7 cellular contexts compared by ENCODE assay signal in the genomic region with DNA sequence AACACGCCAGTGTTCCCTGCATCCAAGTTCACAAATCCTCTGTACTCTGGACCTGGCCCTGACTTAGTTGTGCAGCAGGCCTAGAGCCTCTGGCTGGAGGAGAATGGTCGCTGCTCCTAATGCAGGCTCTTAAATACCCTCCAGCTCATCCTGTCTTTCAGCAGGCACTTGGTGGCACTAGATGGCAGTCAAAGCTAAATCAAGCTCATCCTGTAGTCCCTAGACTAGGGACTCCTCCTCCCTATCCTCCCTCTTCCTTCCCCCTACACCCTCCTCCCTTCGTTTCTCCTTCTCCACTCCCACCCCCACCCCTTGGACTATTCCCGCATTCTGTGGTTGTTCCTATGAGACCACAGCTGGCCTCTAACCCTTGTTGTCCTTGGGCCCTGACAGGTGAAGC. TPM values are rescaled to one million over a fixed set of nuclear protein-coding genes. Genes with fewer than 3 reads are reported as not detected.
DNase-seq lines count a peak whose midpoint lies in the region; ATAC-seq and TF ChIP-seq lines count a peak whose summit lies in the region.

No MANE protein-coding gene starts in this region.

- H3K9me3 Mint-ChIP-seq in GM23338 (no peaks in the 10 kb centered on the region), progenitor cell of endocrine pancreas (ENCODE audit: low read depth) (no peaks in the 10 kb centered on the region)

- H3K4me3 Mint-ChIP-seq in GM23338 (no peak overlapping the region), progenitor cell of endocrine pancreas (ENCODE audit: low read depth) (no peak overlapping the region)

- no peaks in the 10 kb centered on the region for H3K9me2 ChIP-seq in GM23338 (ENCODE audit: insufficient read depth)

- H3K27ac Mint-ChIP-seq in GM23338, result no peak overlapping the region
- no peak overlapping the region for H3K27ac Mint-ChIP-seq in progenitor cell of endocrine pancreas

- peak; percentile 71 for DNase-seq in GM23338 (ENCODE audit: low spot score)
- DNase-seq in NCI-H69 (lab: John Stamatoyannopoulos, UW), result peak; percentile 66
- DNase-seq in epithelial cell of proximal tubule (ENCODE audit: low read depth), result no peak
- DNase-seq in progenitor cell of endocrine pancreas (ENCODE audit: low spot score, unreplicated experiment), result no peak

- H2AFZ ChIP-seq in GM23338, result no peak overlapping the region

- H3K27ac ChIP-seq in GM23338 (ENCODE audit: low read depth), result no peak overlapping the region

- H3K27me3 Mint-ChIP-seq in GM23338 (ENCODE audit: insufficient read depth, low read depth, poor library complexity) (peaks cover 3% of the 10 kb centered on the region), progenitor cell of endocrine pancreas (peaks cover 36% of the 10 kb centered on the region)

- H3K4me1 ChIP-seq in GM23338 (ENCODE audit: insufficient read depth), result no peaks in the 10 kb centered on the region

- H3K4me2 ChIP-seq in GM23338, result no peak overlapping the region

- ATAC-seq in GM23338 (peak; percentile 98), HG03108 (IDR thresholded peaks at IDR 0.05; ENCODE audit: unreplicated experiment) (no peak), GM21576 (IDR thresholded peaks at IDR 0.05; ENCODE audit: unreplicated experiment) (no peak), GM18505 (IDR thresholded peaks at IDR 0.05; ENCODE audit: unreplicated experiment) (no peak)

- no peak overlapping the region for H3K4me3 ChIP-seq in GM23338
- H3K4me3 ChIP-seq in epithelial cell of proximal tubule (ENCODE audit: low read depth, low read length), result no peak overlapping the region

- TF ChIP-seq POLR2A in GM18505 (IDR thresholded peaks at IDR 0.05; ENCODE audit: borderline replicate concordance, extremely low read depth, insufficient read depth, insufficient read length), result no peak

- no peaks in the 10 kb centered on the region for H4K20me1 ChIP-seq in GM23338 (replicated peaks; ENCODE audit: insufficient read depth)

- H3K27me3 ChIP-seq in GM23338 (ENCODE audit: insufficient read depth), result no peaks in the 10 kb centered on the region

- no peaks in the 10 kb centered on the region for H3K36me3 ChIP-seq in GM23338 (ENCODE audit: insufficient read depth)

- peak; percentile 40 to 77 for TF ChIP-seq CTCF in GM23338 (conservative IDR thresholded peaks at IDR 0.05; ENCODE audit: low read depth in 2 of 2)
- TF ChIP-seq CTCF in epithelial cell of proximal tubule (conservative IDR thresholded peaks at IDR 0.05; ENCODE audit: low read depth, low read length), result peak; percentile 51
- TF ChIP-seq CTCF in progenitor cell of endocrine pancreas (IDR thresholded peaks at IDR 0.05; ENCODE audit: unreplicated experiment), result peak; percentile 26

- H3K4me1 Mint-ChIP-seq in GM23338 (no peaks in the 10 kb centered on the region), progenitor cell of endocrine pancreas (ENCODE audit: low read depth) (peaks cover 1% of the 10 kb centered on the region)

- H3F3A ChIP-seq in GM23338 (replicated peaks; ENCODE audit: low read depth), result no peaks in the 10 kb centered on the region

- 0 out of 3 replicates have a peak, but pooled peaks cover 3% of the 10 kb centered on the region for H3K36me3 Mint-ChIP-seq in GM23338 (ENCODE audit: low read depth)
- no peaks in the 10 kb centered on the region for H3K36me3 Mint-ChIP-seq in progenitor cell of endocrine pancreas (ENCODE audit: insufficient read depth)

- no peaks in the 10 kb centered on the region for H3K79me2 ChIP-seq in GM23338 (replicated peaks; ENCODE audit: insufficient read depth)

TF ChIP-seq in GM23338, 12 proteins besides CTCF, POLR2A, EP300 and RAD21:
- TF ChIP-seq STAT1 (IDR thresholded peaks at IDR 0.05; ENCODE audit: unreplicated experiment) (no peak), CREB1 (CRISPR knock-in tag; IDR thresholded peaks at IDR 0.05; ENCODE audit: low read depth) (no peak), ZNF114 (CRISPR knock-in tag; IDR thresholded peaks at IDR 0.05) (no peak), NANOG (IDR thresholded peaks at IDR 0.05; ENCODE audit: borderline replicate concordance) (no peak), POLR2AphosphoS5 (IDR thresholded peaks at IDR 0.05; ENCODE audit: low read depth) (no peak), JUNB (IDR thresholded peaks at IDR 0.05; ENCODE audit: unreplicated experiment) (no peak)
- TF ChIP-seq, protein P1, sequence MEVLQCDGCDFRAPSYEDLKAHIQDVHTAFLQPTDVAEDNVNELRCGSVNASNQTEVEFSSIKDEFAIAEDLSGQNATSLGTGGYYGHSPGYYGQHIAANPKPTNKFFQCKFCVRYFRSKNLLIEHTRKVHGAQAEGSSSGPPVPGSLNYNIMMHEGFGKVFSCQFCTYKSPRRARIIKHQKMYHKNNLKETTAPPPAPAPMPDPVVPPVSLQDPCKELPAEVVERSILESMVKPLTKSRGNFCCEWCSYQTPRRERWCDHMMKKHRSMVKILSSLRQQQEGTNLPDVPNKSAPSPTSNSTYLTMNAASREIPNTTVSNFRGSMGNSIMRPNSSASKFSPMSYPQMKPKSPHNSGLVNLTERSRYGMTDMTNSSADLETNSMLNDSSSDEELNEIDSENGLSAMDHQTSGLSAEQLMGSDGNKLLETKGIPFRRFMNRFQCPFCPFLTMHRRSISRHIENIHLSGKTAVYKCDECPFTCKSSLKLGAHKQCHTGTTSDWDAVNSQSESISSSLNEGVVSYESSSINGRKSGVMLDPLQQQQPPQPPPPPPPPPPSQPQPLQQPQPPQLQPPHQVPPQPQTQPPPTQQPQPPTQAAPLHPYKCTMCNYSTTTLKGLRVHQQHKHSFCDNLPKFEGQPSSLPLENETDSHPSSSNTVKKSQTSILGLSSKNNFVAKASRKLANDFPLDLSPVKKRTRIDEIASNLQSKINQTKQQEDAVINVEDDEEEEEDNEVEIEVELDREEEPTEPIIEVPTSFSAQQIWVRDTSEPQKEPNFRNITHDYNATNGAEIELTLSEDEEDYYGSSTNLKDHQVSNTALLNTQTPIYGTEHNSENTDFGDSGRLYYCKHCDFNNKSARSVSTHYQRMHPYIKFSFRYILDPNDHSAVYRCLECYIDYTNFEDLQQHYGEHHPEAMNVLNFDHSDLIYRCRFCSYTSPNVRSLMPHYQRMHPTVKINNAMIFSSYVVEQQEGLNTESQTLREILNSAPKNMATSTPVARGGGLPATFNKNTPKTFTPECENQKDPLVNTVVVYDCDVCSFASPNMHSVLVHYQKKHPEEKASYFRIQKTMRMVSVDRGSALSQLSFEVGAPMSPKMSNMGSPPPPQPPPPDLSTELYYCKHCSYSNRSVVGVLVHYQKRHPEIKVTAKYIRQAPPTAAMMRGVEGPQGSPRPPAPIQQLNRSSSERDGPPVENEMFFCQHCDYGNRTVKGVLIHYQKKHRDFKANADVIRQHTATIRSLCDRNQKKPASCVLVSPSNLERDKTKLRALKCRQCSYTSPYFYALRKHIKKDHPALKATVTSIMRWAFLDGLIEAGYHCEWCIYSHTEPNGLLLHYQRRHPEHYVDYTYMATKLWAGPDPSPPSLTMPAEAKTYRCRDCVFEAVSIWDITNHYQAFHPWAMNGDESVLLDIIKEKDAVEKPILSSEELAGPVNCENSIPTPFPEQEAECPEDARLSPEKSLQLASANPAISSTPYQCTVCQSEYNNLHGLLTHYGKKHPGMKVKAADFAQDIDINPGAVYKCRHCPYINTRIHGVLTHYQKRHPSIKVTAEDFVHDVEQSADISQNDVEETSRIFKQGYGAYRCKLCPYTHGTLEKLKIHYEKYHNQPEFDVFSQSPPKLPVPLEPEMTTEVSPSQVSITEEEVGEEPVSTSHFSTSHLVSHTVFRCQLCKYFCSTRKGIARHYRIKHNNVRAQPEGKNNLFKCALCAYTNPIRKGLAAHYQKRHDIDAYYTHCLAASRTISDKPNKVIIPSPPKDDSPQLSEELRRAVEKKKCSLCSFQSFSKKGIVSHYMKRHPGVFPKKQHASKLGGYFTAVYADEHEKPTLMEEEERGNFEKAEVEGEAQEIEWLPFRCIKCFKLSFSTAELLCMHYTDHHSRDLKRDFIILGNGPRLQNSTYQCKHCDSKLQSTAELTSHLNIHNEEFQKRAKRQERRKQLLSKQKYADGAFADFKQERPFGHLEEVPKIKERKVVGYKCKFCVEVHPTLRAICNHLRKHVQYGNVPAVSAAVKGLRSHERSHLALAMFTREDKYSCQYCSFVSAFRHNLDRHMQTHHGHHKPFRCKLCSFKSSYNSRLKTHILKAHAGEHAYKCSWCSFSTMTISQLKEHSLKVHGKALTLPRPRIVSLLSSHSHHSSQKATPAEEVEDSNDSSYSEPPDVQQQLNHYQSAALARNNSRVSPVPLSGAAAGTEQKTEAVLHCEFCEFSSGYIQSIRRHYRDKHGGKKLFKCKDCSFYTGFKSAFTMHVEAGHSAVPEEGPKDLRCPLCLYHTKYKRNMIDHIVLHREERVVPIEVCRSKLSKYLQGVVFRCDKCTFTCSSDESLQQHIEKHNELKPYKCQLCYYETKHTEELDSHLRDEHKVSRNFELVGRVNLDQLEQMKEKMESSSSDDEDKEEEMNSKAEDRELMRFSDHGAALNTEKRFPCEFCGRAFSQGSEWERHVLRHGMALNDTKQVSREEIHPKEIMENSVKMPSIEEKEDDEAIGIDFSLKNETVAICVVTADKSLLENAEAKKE (CRISPR knock-in tag; IDR thresholded peaks at IDR 0.05), result no peak

RNA-seq across cellular contexts. Expression of gene MTR, which starts 41.5 kb away (rescaled TPM):
- total RNA-seq in GM23338 (2014; rRNA removed; shearing (Covaris generic)), result 20.0 and 20.4 TPM in 2 replicates
- 6.3 and 6.4 TPM in 2 replicates for polyA plus RNA-seq in GM23338 (2016; fragmentation: Nextera tagmentation; extraction: Ambion mirVana)
- total RNA-seq in epithelial cell of proximal tubule, result 13.7 and 18.3 TPM in 2 replicates
- total RNA-seq in progenitor cell of endocrine pancreas, result 29.7 and 32.3 TPM in 2 replicates

Comparison
In these comparisons a context has a peak if more than half of its experiments do, and no peak if none do; other contexts are left out.
1. DNase-seq: peak in GM23338 (single experiment) and NCI-H69 (single experiment); none in epithelial cell of proximal tubule (single experiment) and progenitor cell of endocrine pancreas (single experiment).
2. Peak in every context shown above with its lines, with median percentiles within 50 percentile points of each other: CTCF ChIP-seq.